In the genomic region with DNA sequence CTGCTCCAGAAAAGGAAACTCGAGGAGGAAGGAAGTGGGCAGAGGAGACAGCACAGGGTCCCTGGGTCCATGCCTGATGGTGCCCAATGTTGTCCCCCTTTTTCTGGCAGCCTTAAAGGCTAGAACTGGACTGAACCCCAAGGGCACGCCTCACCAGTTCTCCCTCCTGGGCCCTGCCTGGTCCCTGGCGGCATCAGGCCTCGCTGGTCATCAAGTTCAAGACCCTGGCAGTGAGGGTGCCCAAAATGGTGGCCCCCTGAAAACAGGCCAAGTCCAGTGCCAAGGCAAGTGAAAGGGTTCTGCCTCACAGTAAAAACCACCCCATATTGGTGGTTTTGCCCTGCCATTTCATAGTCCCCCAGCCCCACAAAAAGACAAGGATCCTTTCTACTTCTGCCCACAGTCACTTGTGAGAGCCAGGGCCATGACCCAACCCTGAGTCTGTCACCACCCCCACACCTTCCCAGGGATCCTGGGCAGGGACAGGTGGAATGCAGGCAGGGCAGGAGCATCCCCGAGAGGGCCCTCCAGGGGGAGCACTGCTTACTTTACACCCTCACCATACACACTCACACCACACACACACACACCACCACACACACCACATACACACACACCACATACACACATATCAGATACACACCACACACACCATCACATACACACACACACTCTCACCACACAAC, we compare ENCODE assay signal across 8 cellular contexts.
DNase-seq lines count a peak whose midpoint lies in the region; ATAC-seq, FAIRE-seq and TF ChIP-seq lines count a peak whose summit lies in the region.

No MANE protein-coding gene starts in this region.

- H3K27me3 ChIP-seq in AG04450 (ENCODE audit: control insufficient read depth, insufficient read depth, low read length) (no peaks in the 10 kb centered on the region), small intestine (ENCODE audit: control insufficient read depth in 2 of 2, insufficient read depth in 2 of 2, low read length in 2 of 2) (no peaks in the 10 kb centered on the region), Peyer's patch (no peaks in the 10 kb centered on the region)

- H3K4me3 ChIP-seq in AG04450 (ENCODE audit: low read depth, low read length) (no peak overlapping the region), WI38 (ENCODE audit: low read depth, low read length) (no peak overlapping the region), small intestine (ENCODE audit: low read depth in 1 of 2, low read length in 2 of 2) (no peak overlapping the region), Peyer's patch (no peak overlapping the region)

- H3K27ac ChIP-seq in AG04450 (ENCODE audit: low read depth, low read length) (no peak overlapping the region), small intestine (ENCODE audit: low read depth in 1 of 2, low read length in 1 of 2) (no peak overlapping the region), Peyer's patch (no peak overlapping the region)

- H3K9me3 ChIP-seq in AG04450 (ENCODE audit: control insufficient read depth, insufficient read depth, low read length): peaks cover 46% of the 10 kb centered on the region
- no peaks in the 10 kb centered on the region for H3K9me3 ChIP-seq in small intestine (ENCODE audit: control insufficient read depth, low read depth)
- H3K9me3 ChIP-seq in Peyer's patch: peaks cover 0 to 11% (median 0%) of the 10 kb centered on the region in 4 donors

- POLR2A ChIA-PET in AG04450 (lab: Yijun Ruan, JAX): no interaction called here

- DNase-seq in AG04450 (ENCODE audit: low read depth, low spot score) (no peak), small intestine (peak; percentile 5), NCI-H2107 (lab: John Stamatoyannopoulos, UW) (no peak), NCI-H1694 (lab: John Stamatoyannopoulos, UW) (no peak), Peyer's patch (no peak)

- TF ChIP-seq CTCF in AG04450 (IDR thresholded peaks at IDR 0.05; ENCODE audit: low read depth, low read length): 0 out of 2 replicates have a peak, but pooled peaks have one; percentile 4
- 0 out of 2 replicates have a peak, but pooled peaks have one; percentile 13 for TF ChIP-seq CTCF in WI38 (IDR thresholded peaks at IDR 0.05; ENCODE audit: low read depth, low read length)
- TF ChIP-seq CTCF in Peyer's patch (IDR thresholded peaks at IDR 0.05): peak in 1 of 6 experiments; percentile 5

- FAIRE-seq in small intestine (lab: Jason Lieb, UNC): no peak

- ATAC-seq in GM18868 (IDR thresholded peaks at IDR 0.05; ENCODE audit: unreplicated experiment) (peak; percentile 25), HG02981 (IDR thresholded peaks at IDR 0.05; ENCODE audit: unreplicated experiment) (peak; percentile 17)

- H3K4me1 ChIP-seq in small intestine (ENCODE audit: control insufficient read depth in 2 of 2, insufficient read depth in 1 of 2, low read depth in 1 of 2, low read length in 1 of 2) (no peaks in the 10 kb centered on the region), Peyer's patch (no peaks in the 10 kb centered on the region)

- no peak for TF ChIP-seq POLR2A in Peyer's patch (IDR thresholded peaks at IDR 0.05)

- CTCF ChIA-PET in AG04450 (lab: Charles Lee): no interaction called here

- 69 to 83% (median 72%) methylated on average over 4 to 5 of the region's 5 CpGs for WGBS in small intestine, 3 donors

- H3K36me3 ChIP-seq in small intestine (ENCODE audit: control insufficient read depth in 2 of 2, insufficient read depth in 2 of 2, low read length in 2 of 2) (no peaks in the 10 kb centered on the region), Peyer's patch (no peaks in the 10 kb centered on the region)
